In the genomic region with DNA sequence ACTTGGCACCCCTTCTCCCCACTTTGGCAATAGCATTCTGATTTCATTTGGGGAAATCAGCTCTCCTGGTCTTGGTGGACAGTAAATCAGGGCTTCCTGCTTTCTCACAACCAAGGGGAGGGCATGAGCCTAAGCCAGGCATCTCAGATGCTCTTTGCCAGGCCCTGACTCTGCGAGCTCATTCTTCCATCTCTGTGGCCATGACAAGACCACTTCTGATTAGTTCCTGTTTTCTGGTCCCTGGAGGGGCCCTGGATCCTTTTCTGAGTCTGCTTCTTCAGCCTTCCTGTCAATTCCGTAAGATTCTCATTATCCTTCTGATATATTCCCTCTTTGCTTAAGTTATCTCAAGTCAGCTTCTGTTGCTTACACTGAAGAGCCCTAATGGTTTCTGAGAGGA, we compare ENCODE assay signal across 26 cellular contexts.
"Had no signal": no experiment of that assay in that cellular context is flagged by ENCODE, and none has a peak within 500 bp of the region (broad histone marks: within the 10 kb centered on the region; RNA-seq: fewer than 3 reads in every experiment).

No MANE protein-coding gene starts in this region.

- H3K4me3 Mint-ChIP-seq: activated CD4-positive, alpha-beta memory T cell treated with anti-CD3 and anti-CD28 coated beads for 36 hours; activated naive CD4-positive, alpha-beta T cell treated with anti-CD3 and anti-CD28 coated beads for 36 hours; activated naive CD8-positive, alpha-beta T cell treated with anti-CD3 and anti-CD28 coated beads, Interleukin-2, amount 50 U/mL, for 24 hours; brain; endodermal cell; immature natural killer cell; naive thymus-derived CD4-positive, alpha-beta T cell; neural progenitor cell had no signal

- H3K27me3 Mint-ChIP-seq: activated CD4-positive, alpha-beta memory T cell treated with anti-CD3 and anti-CD28 coated beads for 36 hours; activated naive CD8-positive, alpha-beta T cell treated with anti-CD3 and anti-CD28 coated beads, Interleukin-2, amount 50 U/mL, for 24 hours; brain; naive thymus-derived CD4-positive, alpha-beta T cell had no signal

- H3K4me1 Mint-ChIP-seq: endodermal cell had no signal

- DNase-seq: activated CD4-positive, alpha-beta memory T cell treated with anti-CD3 and anti-CD28 coated beads for 36 hours; activated CD4-positive, alpha-beta T cell treated with anti-CD3 and anti-CD28 coated beads for 4 hours; activated naive CD4-positive, alpha-beta T cell treated with anti-CD3 and anti-CD28 coated beads for 36 hours; activated naive CD8-positive, alpha-beta T cell treated with anti-CD3 and anti-CD28 coated beads, Interleukin-2, amount 50 U/mL, for 24 hours; anterior cingulate cortex; central memory CD4-positive, alpha-beta T cell; colonic mucosa; endodermal cell; foreskin keratinocyte; immature natural killer cell; kidney glomerular epithelial cell; left ventricle myocardium inferior; mammary epithelial cell; mucosa of descending colon; naive thymus-derived CD4-positive, alpha-beta T cell; ovary; psoas muscle; stimulated activated CD4-positive, alpha-beta T cell treated with anti-CD3 and anti-CD28 coated beads, Interleukin-2, amount 100 ng/mL, for 24 hours; stomach; T-helper 2 cell; trophoblast cell had no signal

- H3K36me3 ChIP-seq: colonic mucosa, left ventricle myocardium inferior, neural progenitor cell, ovary, stomach, vagina had no signal

- H2AFZ ChIP-seq: neural progenitor cell had no signal

- H3K27ac ChIP-seq: colonic mucosa, epithelial cell of prostate, foreskin keratinocyte, left ventricle myocardium inferior, neural progenitor cell, ovary, psoas muscle, stomach, vagina had no signal

- H3K4me3 ChIP-seq: colonic mucosa, left ventricle myocardium inferior, mucosa of descending colon, neural progenitor cell, ovary, psoas muscle, stomach, vagina had no signal

- H3K4me1 ChIP-seq: colonic mucosa, neural progenitor cell, psoas muscle, vagina had no signal

- H3K4me2 ChIP-seq: neural progenitor cell had no signal

- H3K9me3 ChIP-seq: colonic mucosa, left ventricle myocardium inferior, mucosa of descending colon, ovary, psoas muscle, stomach, vagina had no signal

- H3K9ac ChIP-seq: neural progenitor cell had no signal

- H3K9me3 Mint-ChIP-seq: activated CD4-positive, alpha-beta memory T cell treated with anti-CD3 and anti-CD28 coated beads for 36 hours; activated naive CD4-positive, alpha-beta T cell treated with anti-CD3 and anti-CD28 coated beads for 36 hours; activated naive CD8-positive, alpha-beta T cell treated with anti-CD3 and anti-CD28 coated beads, Interleukin-2, amount 50 U/mL, for 24 hours; endodermal cell; immature natural killer cell; neural progenitor cell had no signal

- H3K27ac Mint-ChIP-seq: activated CD4-positive, alpha-beta memory T cell treated with anti-CD3 and anti-CD28 coated beads for 36 hours; activated naive CD4-positive, alpha-beta T cell treated with anti-CD3 and anti-CD28 coated beads for 36 hours; activated naive CD8-positive, alpha-beta T cell treated with anti-CD3 and anti-CD28 coated beads, Interleukin-2, amount 50 U/mL, for 24 hours; brain; endodermal cell; naive thymus-derived CD4-positive, alpha-beta T cell; neural progenitor cell had no signal

- H3K27me3 ChIP-seq: colonic mucosa, neural progenitor cell, ovary, stomach, vagina had no signal

- ATAC-seq: activated naive CD8-positive, alpha-beta T cell treated with anti-CD3 and anti-CD28 coated beads, Interleukin-2, amount 50 U/mL, for 24 hours; foreskin keratinocyte; mucosa of descending colon; naive thymus-derived CD4-positive, alpha-beta T cell; psoas muscle; right cardiac atrium had no signal

- H3K36me3 Mint-ChIP-seq: brain, neural progenitor cell had no signal
